In genomic region chr14:61321385-61322010, GRCh38 we compare ENCODE assay signal across 8 cellular contexts.
DNase-seq lines count a peak whose midpoint lies in the region; ATAC-seq and TF ChIP-seq lines count a peak whose summit lies in the region.

Gene PRKCH (plus strand): TSS chr14:61321579. CDS start chr14:61322102, 523 bp downstream.

- H3K9me3 Mint-ChIP-seq in nephron: peaks cover 3% of the 10 kb centered on the region

- H3K36me3 Mint-ChIP-seq in nephron (ENCODE audit: low read depth): no peaks in the 10 kb centered on the region

- ATAC-seq in GM18517 (IDR thresholded peaks at IDR 0.05; ENCODE audit: unreplicated experiment) (peak; percentile 63), HG03354 (IDR thresholded peaks at IDR 0.05; ENCODE audit: poor library complexity, severe bottlenecking, unreplicated experiment) (peak; percentile 60), GM21529 (IDR thresholded peaks at IDR 0.05; ENCODE audit: unreplicated experiment) (no peak)
- peak; percentile 50 for ATAC-seq in stimulated activated naive CD8-positive, alpha-beta T cell treated with anti-CD3 and anti-CD28 coated beads, Interleukin-15, Interleukin-2, amounts not matched to agents 100 U/mL and 50 U/mL, for 24 hours

- no peak within 1 kb of the TSS for H3K27ac Mint-ChIP-seq in nephron

- TF ChIP-seq CTCF in fibroblast of mammary gland (conservative IDR thresholded peaks at IDR 0.05; ENCODE audit: control insufficient read depth, insufficient read depth, low read depth, low read length) (no peak), nephron (IDR thresholded peaks at IDR 0.05; ENCODE audit: unreplicated experiment in 3 of 3) (no peak)

- H3K4me3 ChIP-seq in fibroblast of mammary gland (ENCODE audit: control insufficient read depth, low read depth, low read length): peak within 1 kb of the TSS; percentile 35

- H3K4me1 Mint-ChIP-seq in nephron: no peaks in the 10 kb centered on the region

- H3K4me3 Mint-ChIP-seq in nephron: peak within 1 kb of the TSS; percentile 82 to 84 (median 83)

- H3K27me3 Mint-ChIP-seq in nephron (ENCODE audit: low read depth): peaks cover 30% of the 10 kb centered on the region

- peak; percentile 68 for DNase-seq in NOMO-1 treated with dmso at 0.1 percent for 144 hours (lab: John Stamatoyannopoulos, UW; ENCODE audit: unreplicated experiment)
- peak; percentile 77 for DNase-seq in activated T-helper 1 cell treated with Interleukin-2 at 50 U/mL for 16 hours (ENCODE audit: low read depth)
- DNase-seq in fibroblast of mammary gland (ENCODE audit: low read depth): peak; percentile 12
- DNase-seq in stimulated activated naive CD8-positive, alpha-beta T cell treated with anti-CD3 and anti-CD28 coated beads, Interleukin-15, Interleukin-2, amounts not matched to agents 100 U/mL and 50 U/mL, for 24 hours: peak; percentile 84

Comparison
In these comparisons a context has a peak if more than half of its experiments do, and no peak if none do; other contexts are left out.
1. DNase-seq: peak in every context shown above with its lines; median percentile 84 in stimulated activated naive CD8-positive, alpha-beta T cell treated with anti-CD3 and anti-CD28 coated beads, Interleukin-15, Interleukin-2, amounts not matched to agents 100 U/mL and 50 U/mL, for 24 hours; 77 in activated T-helper 1 cell treated with Interleukin-2 at 50 U/mL for 16 hours; 68 in NOMO-1 treated with dmso at 0.1 percent for 144 hours; 12 in fibroblast of mammary gland.